In the genomic region with DNA sequence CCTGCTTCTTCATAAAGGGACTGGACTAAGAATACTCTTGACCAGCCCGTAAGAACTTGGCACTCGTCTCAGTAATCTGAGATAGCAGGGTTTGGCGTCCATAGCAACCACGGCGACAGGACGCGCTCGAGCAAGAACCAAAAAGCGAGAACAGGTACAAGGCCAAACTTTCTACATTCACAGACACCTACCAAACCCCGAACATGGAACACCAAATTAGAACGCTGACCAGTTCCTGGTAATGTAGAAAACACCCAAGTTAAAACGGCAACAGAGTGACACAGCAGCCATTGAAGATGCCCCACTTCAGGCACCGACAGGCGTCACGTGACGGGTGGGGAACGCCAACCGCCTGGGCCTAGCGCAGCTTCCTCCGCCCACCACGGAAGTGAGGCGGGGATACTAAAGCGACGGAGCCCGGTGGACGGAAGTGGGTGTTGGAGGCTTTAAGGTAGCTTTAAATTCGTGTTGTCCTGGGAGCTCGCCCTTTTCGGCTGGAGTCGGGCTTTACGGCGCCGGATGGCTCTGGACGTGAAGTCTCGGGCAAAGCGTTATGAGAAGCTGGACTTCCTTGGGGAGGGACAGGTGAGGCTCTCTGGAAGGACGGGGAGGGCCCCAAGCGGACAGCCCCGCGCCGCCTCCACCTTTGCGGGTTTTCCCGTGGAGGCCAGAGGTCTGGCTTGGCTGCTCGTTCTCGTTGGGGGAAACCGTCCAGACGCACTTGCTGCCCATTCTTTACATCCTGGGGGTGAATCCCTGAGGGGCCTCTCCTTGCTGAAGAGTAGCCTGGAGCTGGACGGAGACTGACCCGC, we compare ENCODE assay signal across 7 cellular contexts.
DNase-seq lines count a peak whose midpoint lies in the region; ATAC-seq lines count a peak whose summit lies in the region.

A gene (plus strand): TSS at position 430 of the 812 bp plus-strand sequence. CDS start 90 bp downstream, at position 520.

- peak; percentile 88 for ATAC-seq in GM18508 (IDR thresholded peaks at IDR 0.05; ENCODE audit: insufficient read depth, unreplicated experiment)
- ATAC-seq in HG03025 (IDR thresholded peaks at IDR 0.05; ENCODE audit: low FRiP score, unreplicated experiment) = peak; percentile 96

- DNase-seq in NCI-H2081 (lab: John Stamatoyannopoulos, UW) (peak; percentile 79 to 87), T1000 (lab: John Stamatoyannopoulos, UW) (peak; percentile 84), astrocyte of the hippocampus (ENCODE audit: low read depth, low spot score) (peak; percentile 96), hippocampal formation (lab: John Stamatoyannopoulos, UW) (peak; percentile 89 to 90), retina (peak; percentile 95)

Comparison
In these comparisons a context has a peak if more than half of its experiments do, and no peak if none do; other contexts are left out.
1. Peak in every context shown above with its lines: DNase-seq and ATAC-seq.